18 cellular contexts compared by ENCODE assay signal in the genomic region with DNA sequence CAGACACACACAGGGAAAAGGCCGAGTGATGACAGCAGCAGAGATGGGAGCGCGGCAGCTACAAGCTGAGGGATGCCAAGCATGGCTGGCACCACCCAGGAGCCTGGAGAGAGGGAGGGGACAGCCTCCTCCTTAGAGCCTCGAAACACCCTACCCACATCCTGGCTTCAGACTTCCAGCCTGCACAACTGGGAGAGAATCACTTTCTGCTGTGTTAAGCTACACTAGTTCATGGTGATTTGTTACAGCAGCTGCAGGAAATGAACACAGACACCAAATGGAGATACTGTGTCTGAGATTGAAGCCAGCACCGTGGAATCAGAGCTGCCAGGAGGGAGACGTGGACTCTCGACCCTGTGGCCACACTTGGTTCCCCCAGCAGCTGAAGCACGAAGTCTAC. TPM values are rescaled to one million over a fixed set of nuclear protein-coding genes. Genes with fewer than 3 reads are reported as not detected.
DNase-seq lines count a peak whose midpoint lies in the region; ATAC-seq and TF ChIP-seq lines count a peak whose summit lies in the region.
"Had no signal": no experiment of that assay in that cellular context is flagged by ENCODE, and none has a peak within 500 bp of the region (broad histone marks: within the 10 kb centered on the region; RNA-seq: fewer than 3 reads in every experiment).

No MANE protein-coding gene starts in this region.

- H3K79me2 ChIP-seq in GM23248 (ENCODE audit: insufficient read depth): no peaks in the 10 kb centered on the region

- no peaks in the 10 kb centered on the region for H3K9me3 Mint-ChIP-seq in central memory CD8-positive, alpha-beta T cell
- no peaks in the 10 kb centered on the region for H3K9me3 Mint-ChIP-seq in nephron
- H3K9me3 Mint-ChIP-seq: activated CD4-positive, alpha-beta T cell treated with anti-CD3 and anti-CD28 coated beads, Interleukin-2, amount 10 ng/mL, durations not matched to agents 24 days and 14 days; activated T-helper 1 cell treated with anti-CD3 and anti-CD28 coated beads, Interleukin-12 subunit alpha, Interleukin-12 subunit beta, Interleukin-2, Interleukin-4 antibody, amounts not matched to agents 30 ng/mL and 10 ng/mL and 1 ng/mL, durations not matched to agents 14 hours and 24 hours and 36 hours had no signal

- no peak for DNase-seq in GM23248
- no peak for DNase-seq in central memory CD8-positive, alpha-beta T cell (ENCODE audit: low spot score in 2 of 2)
- no peak for DNase-seq in activated CD4-positive, alpha-beta T cell treated with anti-CD3 and anti-CD28 coated beads, Interleukin-2, amount 50 U/mL, for 48 hours
- no peak for DNase-seq in activated CD4-positive, alpha-beta T cell treated with anti-CD3 and anti-CD28 coated beads, Interleukin-2, amount 50 U/mL, for 1 hour
- DNase-seq: activated CD4-positive, alpha-beta T cell treated with anti-CD3 and anti-CD28 coated beads, Interleukin-2, amount 10 ng/mL, durations not matched to agents 24 days and 14 days; amniotic stem cell; NCI-H146; NCI-H446; stimulated activated CD4-positive, alpha-beta T cell treated with anti-CD3 and anti-CD28 coated beads, Interleukin-4, amount 100 ng/mL, for 1 hour; T1000 had no signal

- TF ChIP-seq EP300 in gastroesophageal sphincter (IDR thresholded peaks at IDR 0.05): no peak

- H3K27ac Mint-ChIP-seq in central memory CD8-positive, alpha-beta T cell (ENCODE audit: low read depth): peak overlapping the region; percentile 14
- H3K27ac Mint-ChIP-seq in nephron: peak overlapping the region; percentile 52 to 88 (median 87)
- H3K27ac Mint-ChIP-seq: activated CD4-positive, alpha-beta T cell treated with anti-CD3 and anti-CD28 coated beads, Interleukin-2, amount 10 ng/mL, durations not matched to agents 24 days and 14 days; activated T-helper 1 cell treated with anti-CD3 and anti-CD28 coated beads, Interleukin-12 subunit alpha, Interleukin-12 subunit beta, Interleukin-2, Interleukin-4 antibody, amounts not matched to agents 30 ng/mL and 10 ng/mL and 1 ng/mL, durations not matched to agents 14 hours and 24 hours and 36 hours had no signal

- no peaks in the 10 kb centered on the region for H3K27me3 Mint-ChIP-seq in central memory CD8-positive, alpha-beta T cell
- H3K27me3 Mint-ChIP-seq in nephron (ENCODE audit: low read depth): peaks cover 11% of the 10 kb centered on the region

- no peak for TF ChIP-seq POLR2A in gastroesophageal sphincter (IDR thresholded peaks at IDR 0.05)

- 45 to 52% methylated on average over 8 of the region's 8 CpGs for WGBS in GM23248 (ENCODE audit: low coverage in 1 of 2, low lambda C conversion rate in 2 of 2, missing lambda C conversion rate in 2 of 2), 2 experiments
- 60 to 62% methylated on average over 2 to 4 of the region's 8 CpGs for WGBS in gastroesophageal sphincter (ENCODE audit: low coverage in 1 of 2), 2 donors

- peak overlapping the region in 7 of 11 experiments; percentile 0 to 60 (median 33); a peak in 5 of 22 replicates for H3K9ac ChIP-seq in BLaER1 treated with 17β-estradiol and CSF1 and Interleukin-3, amounts not matched to agents 10 nM and 100 nM
- H3K9ac ChIP-seq in GM23248: no peak overlapping the region

- H3K4me3 ChIP-seq in BLaER1 treated with 17β-estradiol and CSF1 and Interleukin-3, amounts not matched to agents 10 nM and 100 nM: no peak overlapping the region
- no peak overlapping the region for H3K4me3 ChIP-seq in GM23248
- H3K4me3 ChIP-seq in gastroesophageal sphincter: no peak overlapping the region
- H3K4me3 ChIP-seq: lung, suprapubic skin had no signal

- H3K27me3 ChIP-seq in BLaER1 treated with 17β-estradiol and CSF1 and Interleukin-3, amounts not matched to agents 10 nM and 100 nM: no peaks in the 10 kb centered on the region
- H3K27me3 ChIP-seq in GM23248 (replicated peaks; ENCODE audit: insufficient read depth) (no peaks in the 10 kb centered on the region), gastroesophageal sphincter (no peaks in the 10 kb centered on the region)
- H3K27me3 ChIP-seq: suprapubic skin had no signal

- no peaks in the 10 kb centered on the region for H3K36me3 ChIP-seq in BLaER1 treated with 17β-estradiol and CSF1 and Interleukin-3, amounts not matched to agents 10 nM and 100 nM
- no peaks in the 10 kb centered on the region for H3K36me3 ChIP-seq in GM23248 (ENCODE audit: low read depth)
- no peaks in the 10 kb centered on the region for H3K36me3 ChIP-seq in gastroesophageal sphincter
- H3K36me3 ChIP-seq: suprapubic skin had no signal

- TF ChIP-seq CTCF in nephron (IDR thresholded peaks at IDR 0.05; ENCODE audit: unreplicated experiment in 3 of 3): no peak
- TF ChIP-seq CTCF in gastroesophageal sphincter (IDR thresholded peaks at IDR 0.05): no peak

- no peaks in the 10 kb centered on the region for H4K20me1 ChIP-seq in BLaER1 treated with 17β-estradiol and CSF1 and Interleukin-3, amounts not matched to agents 10 nM and 100 nM
- H4K20me1 ChIP-seq in GM23248 (ENCODE audit: insufficient read depth): no peaks in the 10 kb centered on the region

- no peak for ATAC-seq in central memory CD8-positive, alpha-beta T cell (replicated peaks; ENCODE audit: extremely low read depth, poor library complexity, severe bottlenecking)
- ATAC-seq in gastroesophageal sphincter (no peak), GM19395 (IDR thresholded peaks at IDR 0.05; ENCODE audit: unreplicated experiment) (no peak)
- ATAC-seq: Right ventricle myocardium inferior had no signal

- H3K9me3 ChIP-seq in BLaER1 treated with 17β-estradiol and CSF1 and Interleukin-3, amounts not matched to agents 10 nM and 100 nM (replicated peaks in 1 of 11): no peaks in the 10 kb centered on the region
- no peaks in the 10 kb centered on the region for H3K9me3 ChIP-seq in GM23248 (ENCODE audit: low read depth)
- H3K9me3 ChIP-seq in gastroesophageal sphincter: no peaks in the 10 kb centered on the region
- H3K9me3 ChIP-seq: suprapubic skin had no signal

- peak overlapping the region; percentile 47 for H3K4me3 Mint-ChIP-seq in central memory CD8-positive, alpha-beta T cell
- H3K4me3 Mint-ChIP-seq in nephron: peak overlapping the region in 1 of 3 experiments; percentile 20
- H3K4me3 Mint-ChIP-seq: activated CD4-positive, alpha-beta T cell treated with anti-CD3 and anti-CD28 coated beads, Interleukin-2, amount 10 ng/mL, durations not matched to agents 24 days and 14 days; activated T-helper 1 cell treated with anti-CD3 and anti-CD28 coated beads, Interleukin-12 subunit alpha, Interleukin-12 subunit beta, Interleukin-2, Interleukin-4 antibody, amounts not matched to agents 30 ng/mL and 10 ng/mL and 1 ng/mL, durations not matched to agents 14 hours and 24 hours and 36 hours had no signal

- no peaks in the 10 kb centered on the region for H3K9me2 ChIP-seq in GM23248 (ENCODE audit: insufficient read depth)

- H2AFZ ChIP-seq in GM23248: peak overlapping the region; percentile 48; the same call in 1 of the 2 replicates

- no peaks in the 10 kb centered on the region for H3F3A ChIP-seq in GM23248 (ENCODE audit: insufficient read depth)

- in situ Hi-C loops in GM23248 (cut with MboI): no loop called here

- H3K36me3 Mint-ChIP-seq in central memory CD8-positive, alpha-beta T cell (ENCODE audit: insufficient read depth): peaks cover 3% of the 10 kb centered on the region
- H3K36me3 Mint-ChIP-seq in nephron (ENCODE audit: low read depth): no peaks in the 10 kb centered on the region

- H3K4me1 ChIP-seq in BLaER1 treated with 17β-estradiol and CSF1 and Interleukin-3, amounts not matched to agents 10 nM and 100 nM: peaks cover 73 to 97% (median 87%) of the 10 kb centered on the region in 10 experiments
- H3K4me1 ChIP-seq in GM23248 (ENCODE audit: insufficient read depth) (no peaks in the 10 kb centered on the region), gastroesophageal sphincter (no peaks in the 10 kb centered on the region)

- peak overlapping the region; percentile 79 to 100 (median 88) for H3K4me2 ChIP-seq in BLaER1 treated with 17β-estradiol and CSF1 and Interleukin-3, amounts not matched to agents 10 nM and 100 nM
- no peak overlapping the region for H3K4me2 ChIP-seq in GM23248 (ENCODE audit: unreplicated experiment)

- H3K4me1 Mint-ChIP-seq in central memory CD8-positive, alpha-beta T cell: peaks cover 74% of the 10 kb centered on the region
- peaks cover 56% of the 10 kb centered on the region for H3K4me1 Mint-ChIP-seq in nephron

- peak overlapping the region in 9 of 11 experiments; percentile 19 to 92 (median 72); a peak in 15 of 22 replicates for H3K27ac ChIP-seq in BLaER1 treated with 17β-estradiol and CSF1 and Interleukin-3, amounts not matched to agents 10 nM and 100 nM
- no peak overlapping the region for H3K27ac ChIP-seq in GM23248
- H3K27ac ChIP-seq in gastroesophageal sphincter: no peak overlapping the region
- H3K27ac ChIP-seq: suprapubic skin had no signal

RNA-seq across cellular contexts. Expression of gene FOSL2, which starts 27.5 kb away (rescaled TPM):
- 78.0 and 83.5 TPM in 2 replicates for total RNA-seq in GM23248 (2014; rRNA removed; shearing (Covaris generic))
- polyA plus RNA-seq in GM23248 (2016; fragmentation: Nextera tagmentation; extraction: Ambion mirVana): 42.4 and 45.0 TPM in 2 replicates
- 100 to 1,000 TPM in 3 of 4 donors, 10 to 100 TPM in 1; 75.3 to 152 (median 132) TPM for total RNA-seq in gastroesophageal sphincter

Comparison
In these comparisons a context has a peak if more than half of its experiments do, and no peak if none do; other contexts are left out.
1. H3K27ac ChIP-seq: peak in BLaER1 treated with 17β-estradiol and CSF1 and Interleukin-3, amounts not matched to agents 10 nM and 100 nM (9 of 11); none in GM23248 (single experiment) and gastroesophageal sphincter (0 of 4).